ENCODE assay signal across 29 cellular contexts in genomic region chr1:116161877-116162390, GRCh38. TPM values are rescaled to one million over a fixed set of nuclear protein-coding genes. Genes with fewer than 3 reads are reported as not detected.
"Had no signal": no experiment of that assay in that cellular context is flagged by ENCODE, and none has a peak within 500 bp of the region (broad histone marks: within the 10 kb centered on the region; RNA-seq: fewer than 3 reads in every experiment).

No MANE protein-coding gene starts in this region.

- H3K4me1 ChIP-seq: psoas muscle, upper lobe of right lung, uterus had no signal

- DNase-seq: effector memory CD4-positive, alpha-beta T cell; esophagus squamous epithelium; foreskin melanocyte; glutamatergic neuron; heart right ventricle; hippocampal formation; left cardiac atrium; left lung; mammary epithelial cell; mesendoderm; midbrain; natural killer cell; occipital lobe; ovary; posterior cingulate gyrus; psoas muscle; right cardiac atrium; spleen; stimulated activated CD4-positive, alpha-beta T cell treated with anti-CD3 and anti-CD28 coated beads, Interleukin-4, amount 100 ng/mL, for 4 hours; stimulated activated naive CD8-positive, alpha-beta T cell treated with anti-CD3 and anti-CD28 coated beads, Interleukin-15, Interleukin-2, amounts not matched to agents 100 U/mL and 50 U/mL, for 24 hours; upper lobe of right lung; uterus had no signal

- H3K27me3 ChIP-seq: esophagus squamous epithelium, heart right ventricle, left lung, ovary, spleen, tibial nerve, upper lobe of right lung, uterus had no signal

- H3K4me3 Mint-ChIP-seq: dendritic cell treated with granulocyte-macrophage colony-stimulating factor and Interleukin-4, amounts not matched to agents 40 ng/mL and 50 ng/mL, for 4 days; natural killer cell; stimulated activated memory B cell treated with anti-CD40 and anti-IgM and Interleukin-4, amounts not matched to agents 10 μg/mL and 1 μg/mL and 100 μg/mL, for 72 hours had no signal

- H3K27ac Mint-ChIP-seq: dendritic cell treated with granulocyte-macrophage colony-stimulating factor and Interleukin-4, amounts not matched to agents 40 ng/mL and 50 ng/mL, for 4 days; natural killer cell; stimulated activated memory B cell treated with anti-CD40 and anti-IgM and Interleukin-4, amounts not matched to agents 10 μg/mL and 1 μg/mL and 100 μg/mL, for 72 hours had no signal

- H3K9me3 Mint-ChIP-seq: dendritic cell treated with granulocyte-macrophage colony-stimulating factor and Interleukin-4, amounts not matched to agents 40 ng/mL and 50 ng/mL, for 4 days; natural killer cell had no signal

- H3K4me1 Mint-ChIP-seq: stimulated activated memory B cell treated with anti-CD40 and anti-IgM and Interleukin-4, amounts not matched to agents 10 μg/mL and 1 μg/mL and 100 μg/mL, for 72 hours had no signal

- H3K36me3 Mint-ChIP-seq: natural killer cell; stimulated activated memory B cell treated with anti-CD40 and anti-IgM and Interleukin-4, amounts not matched to agents 10 μg/mL and 1 μg/mL and 100 μg/mL, for 72 hours had no signal

- H3K27ac ChIP-seq: esophagus squamous epithelium, heart right ventricle, left lung, ovary, psoas muscle, skin epidermis, spleen, thoracic aorta, tibial nerve, upper lobe of right lung, uterus had no signal

- H3K9me3 ChIP-seq: esophagus squamous epithelium, left lung, ovary, psoas muscle, thoracic aorta, upper lobe of right lung, uterus had no signal

- H3K4me3 ChIP-seq: esophagus squamous epithelium, heart right ventricle, left lung, ovary, psoas muscle, skin epidermis, spleen, thoracic aorta, tibial nerve, upper lobe of right lung, uterus had no signal

- ATAC-seq: heart right ventricle; left cardiac atrium; left lung; natural killer cell; psoas muscle; right cardiac atrium; stimulated activated memory B cell treated with anti-CD40 and anti-IgM and Interleukin-4, amounts not matched to agents 10 μg/mL and 1 μg/mL and 100 μg/mL, for 72 hours; stimulated activated naive CD8-positive, alpha-beta T cell treated with anti-CD3 and anti-CD28 coated beads, Interleukin-15, Interleukin-2, amounts not matched to agents 100 U/mL and 50 U/mL, for 24 hours; upper lobe of right lung had no signal

- H3K36me3 ChIP-seq: esophagus squamous epithelium, heart right ventricle, left lung, ovary, spleen, thoracic aorta, tibial nerve, upper lobe of right lung, uterus had no signal

- H3K27me3 Mint-ChIP-seq: stimulated activated memory B cell treated with anti-CD40 and anti-IgM and Interleukin-4, amounts not matched to agents 10 μg/mL and 1 μg/mL and 100 μg/mL, for 72 hours had no signal

RNA-seq across cellular contexts. Expression of gene MAB21L3, which starts 50.7 kb away (rescaled TPM):
- total RNA-seq: endothelial cell of umbilical vein, natural killer cell, ovary, psoas muscle, thoracic aorta, uterus had no signal
- polyA plus RNA-seq: endothelial cell of umbilical vein, heart right ventricle, neural cell, ovary, right cardiac atrium had no signal
